Comparison of ENCODE assay signal across 8 cellular contexts in genomic region chr10:68599754-68600040, GRCh38. TPM values are rescaled to one million over a fixed set of nuclear protein-coding genes. Genes with fewer than 3 reads are reported as not detected.
DNase-seq lines count a peak whose midpoint lies in the region; ATAC-seq and TF ChIP-seq lines count a peak whose summit lies in the region.

No MANE protein-coding gene starts in this region.

- DNase-seq in activated T-cell treated with anti-CD3 and anti-CD28 coated beads, Interleukin-2, amount 50 U/mL, for 4 hours, result no peak
- DNase-seq in activated T-cell treated with anti-CD3 and anti-CD28 coated beads, Interleukin-2, amount 50 U/mL, for 48 hours, result no peak
- DNase-seq in cardiac fibroblast (ENCODE audit: low read depth in 2 of 2) (no peak), upper lobe of right lung (no peak), left lobe of liver (ENCODE audit: low spot score) (no peak), amygdala (lab: John Stamatoyannopoulos, UW) (no peak), GM13976 (ENCODE audit: low spot score) (no peak)

- no peaks in the 10 kb centered on the region for H3K27me3 Mint-ChIP-seq in activated T-cell treated with anti-CD3 and anti-CD28 coated beads, Interleukin-2, amount 50 U/mL, for 4 hours (ENCODE audit: low read depth)

- 17 to 50% methylated on average over 1 of the region's 3 CpGs for WGBS in mesodermal cell (ENCODE audit: insufficient coverage in 2 of 2), 2 experiments

- H3K36me3 ChIP-seq in mesodermal cell (ENCODE audit: control insufficient read depth, insufficient read depth, low read length), result peaks cover 27% of the 10 kb centered on the region
- H3K36me3 ChIP-seq in upper lobe of right lung, result no peaks in the 10 kb centered on the region

- ATAC-seq in activated T-cell treated with anti-CD3 and anti-CD28 coated beads, Interleukin-2, amount 50 U/mL, for 4 hours, result no peak
- no peak for ATAC-seq in upper lobe of right lung
- ATAC-seq in left lobe of liver, result no peak

- H3K9me3 Mint-ChIP-seq in activated T-cell treated with anti-CD3 and anti-CD28 coated beads, Interleukin-2, amount 50 U/mL, for 4 hours, result no peaks in the 10 kb centered on the region

- in situ Hi-C loops in GM13976 (cut with MboI; ENCODE audit: low sequenced_read_pairs, unreplicated experiment), result no loop called here

- H3K4me1 Mint-ChIP-seq in activated T-cell treated with anti-CD3 and anti-CD28 coated beads, Interleukin-2, amount 50 U/mL, for 4 hours (ENCODE audit: low read depth), result peaks cover 38% of the 10 kb centered on the region

- no peaks in the 10 kb centered on the region for H3K9me3 ChIP-seq in mesodermal cell (ENCODE audit: control insufficient read depth, low read length)
- no peaks in the 10 kb centered on the region for H3K9me3 ChIP-seq in upper lobe of right lung

- intact Hi-C loops in upper lobe of right lung (cut with DNase I), result no loop called here

- peaks cover 28% of the 10 kb centered on the region for H3K4me1 ChIP-seq in mesodermal cell (ENCODE audit: control insufficient read depth, insufficient read depth, low read length, poor library complexity, severe bottlenecking)
- peaks cover 18% of the 10 kb centered on the region for H3K4me1 ChIP-seq in upper lobe of right lung

- TF ChIP-seq CTCF in cardiac fibroblast (IDR thresholded peaks at IDR 0.05; ENCODE audit: low read depth, low read length) (no peak), upper lobe of right lung (IDR thresholded peaks at IDR 0.05) (no peak), GM13976 (IDR thresholded peaks at IDR 0.05; ENCODE audit: borderline replicate concordance, control extremely low read depth, extremely low read depth, insufficient read depth, missing control alignments) (no peak)

- peaks cover 5% of the 10 kb centered on the region for H3K36me3 Mint-ChIP-seq in activated T-cell treated with anti-CD3 and anti-CD28 coated beads, Interleukin-2, amount 50 U/mL, for 4 hours (ENCODE audit: insufficient read depth)

- H3K4me3 ChIP-seq in cardiac fibroblast (replicated peaks in 1 of 2; ENCODE audit: low read depth in 2 of 2, low read length in 2 of 2) (peak overlapping the region; percentile 26 to 54), mesodermal cell (ENCODE audit: extremely low read depth, insufficient read depth, low read length, poor library complexity, severe bottlenecking) (peak overlapping the region; percentile 23), upper lobe of right lung (peak overlapping the region; percentile 62)

- H3K27ac ChIP-seq in mesodermal cell (ENCODE audit: low read depth, low read length, severe bottlenecking), result peak overlapping the region; percentile 96
- H3K27ac ChIP-seq in upper lobe of right lung, result peak overlapping the region; percentile 74

- no peaks in the 10 kb centered on the region for H3K27me3 ChIP-seq in upper lobe of right lung

- H3K4me3 Mint-ChIP-seq in activated T-cell treated with anti-CD3 and anti-CD28 coated beads, Interleukin-2, amount 50 U/mL, for 4 hours, result peak overlapping the region; percentile 86

RNA-seq across cellular contexts. Expression of gene TET1, which starts 39.6 kb away (rescaled TPM):
- under 1 TPM; 0.14 to 0.24 (median 0.23) TPM for total RNA-seq in activated T-cell treated with anti-CD3 and anti-CD28 coated beads, Interleukin-2, amount 50 U/mL, for 4 hours
- 15.6 TPM for polyA plus RNA-seq in mesodermal cell (2013, experiment 1 of 2)
- polyA plus RNA-seq in mesodermal cell (2013, experiment 2 of 2), result 15.5 TPM
- 2.1 TPM for total RNA-seq in upper lobe of right lung
- 0.81 TPM for total RNA-seq in left lobe of liver
